ENCODE assay signal across 1 cellular context in genomic region chr7:129840757-129841156, GRCh38.
A peak's percentile ranks its signal among the peaks of the same experiment; 100 is the strongest.
TF ChIP-seq lines count a peak whose summit lies in the region.

No MANE protein-coding gene starts in this region.

TF ChIP-seq in SK-N-SH, 30 proteins besides CTCF, POLR2A, EP300 and RAD21 (continued from another document):
- TF ChIP-seq MEF2A (IDR thresholded peaks at IDR 0.05; ENCODE audit: borderline replicate concordance, low read depth) (peak; percentile 35; the same call in 1 of the 2 replicates), JUND (IDR thresholded peaks at IDR 0.05) (peak; percentile 66), TEAD4 (IDR thresholded peaks at IDR 0.05; ENCODE audit: borderline replicate concordance, insufficient read depth) (peak; percentile 88), GABPA (IDR thresholded peaks at IDR 0.05; ENCODE audit: low read depth) (no peak)
TF ChIP-seq in SK-N-SH: peak in this region for 13.
